8 cellular contexts compared by ENCODE assay signal in genomic region chr10:32957341-32958084, GRCh38. TPM values are rescaled to one million over a fixed set of nuclear protein-coding genes. Genes with fewer than 3 reads are reported as not detected.
DNase-seq lines count a peak whose midpoint lies in the region; ATAC-seq and TF ChIP-seq lines count a peak whose summit lies in the region.

No MANE protein-coding gene starts in this region.

- TF ChIP-seq POLR2A in right lobe of liver (IDR thresholded peaks at IDR 0.05): no peak

- intact Hi-C loops in right lobe of liver (cut with DNase I): no loop called here

- CTCF ChIA-PET in AG04450 (lab: Charles Lee): interaction anchor here (1.3 kb wide), 1 partner anchor 52 kb away, joined by 4 read pairs; no protein-coding TSS in a partner anchor

- H3K4me3 ChIP-seq in AG04450 (ENCODE audit: low read depth, low read length) (peak overlapping the region; percentile 79), right lobe of liver (peak overlapping the region; percentile 85 to 93 (median 90))

- peak; percentile 32 for ATAC-seq in GM19023 (IDR thresholded peaks at IDR 0.05; ENCODE audit: unreplicated experiment)
- peak; percentile 31 for ATAC-seq in HG03280 (IDR thresholded peaks at IDR 0.05; ENCODE audit: unreplicated experiment)
- ATAC-seq in right lobe of liver: peak; percentile 20 to 53 (median 42)

- H3K4me1 ChIP-seq in right lobe of liver: peaks cover 0 to 40% (median 18%) of the 10 kb centered on the region in 4 donors

- no peaks in the 10 kb centered on the region for H3K36me3 ChIP-seq in right lobe of liver

- WGBS in right lobe of liver (ENCODE audit: insufficient coverage, low coverage, low lambda C conversion rate, missing lambda C conversion rate): 0% methylated on average over 7 of the region's 87 CpGs

- no peaks in the 10 kb centered on the region for H3K9me3 ChIP-seq in AG04450 (ENCODE audit: control insufficient read depth, insufficient read depth, low read length)
- no peaks in the 10 kb centered on the region for H3K9me3 ChIP-seq in right lobe of liver

- H3K27ac ChIP-seq in AG04450 (ENCODE audit: low read depth, low read length): peak overlapping the region; percentile 54
- H3K27ac ChIP-seq in cingulate gyrus (ENCODE audit: low read depth, low read length): peak overlapping the region; percentile 56
- peak overlapping the region; percentile 96 to 99 (median 97) for H3K27ac ChIP-seq in right lobe of liver

- DNase-seq in AG04450 (ENCODE audit: low read depth, low spot score) (no peak), UCSD-AML1 (lab: John Stamatoyannopoulos, UW; ENCODE audit: unreplicated experiment) (peak; percentile 56), right lobe of liver (peak; percentile 72 to 80 (median 73)), A172 (ENCODE audit: low spot score) (no peak)
- peak in 2 of 3 experiments; percentile 19 to 25 for DNase-seq in stimulated activated CD4-positive, alpha-beta T cell treated with anti-CD3 and anti-CD28 coated beads, TNF-alpha, amount 100 ng/mL, for 4 hours (ENCODE audit: low read depth in 3 of 3)

- TF ChIP-seq CTCF in AG04450 (IDR thresholded peaks at IDR 0.05; ENCODE audit: low read depth, low read length): no peak
- TF ChIP-seq CTCF in right lobe of liver (IDR thresholded peaks at IDR 0.05): no peak

- POLR2A ChIA-PET in AG04450 (lab: Yijun Ruan, JAX): interaction anchor here (4.8 kb wide), 1 partner anchor 24 kb away, joined by 28 read pairs; no protein-coding TSS in a partner anchor

- H3K27me3 ChIP-seq in AG04450 (ENCODE audit: control insufficient read depth, insufficient read depth, low read length) (no peaks in the 10 kb centered on the region), right lobe of liver (no peaks in the 10 kb centered on the region)

RNA-seq across cellular contexts. Expression of gene ITGB1, which starts 0.5 kb away (rescaled TPM):
- 1,870 and 2,796 TPM in 2 replicates for polyA plus RNA-seq in AG04450 (2011; rRNA removed)
- polyA minus RNA-seq in AG04450 (2011; rRNA and poly(A)+ RNA removed): 1,381 and 1,666 TPM in 2 replicates
- total RNA-seq in right lobe of liver: 100 to 1,000 TPM; 120 to 301 (median 239) TPM
- 1,202 and 1,616 TPM in 2 replicates for total RNA-seq in A172 (2014; rRNA removed; shearing (Covaris generic))

Comparison
In these comparisons a context has a peak if more than half of its experiments do, and no peak if none do; other contexts are left out.
1. DNase-seq: peak in UCSD-AML1 (single experiment), right lobe of liver (3 of 3) and stimulated activated CD4-positive, alpha-beta T cell treated with anti-CD3 and anti-CD28 coated beads, TNF-alpha, amount 100 ng/mL, for 4 hours (2 of 3); none in AG04450 (single experiment) and A172 (single experiment).
2. Peak in every context shown above with its lines, with median percentiles within 50 percentile points of each other: H3K27ac ChIP-seq and ATAC-seq.